In genomic region chr14:36083317-36083716, GRCh38 we compare ENCODE assay signal across 27 cellular contexts.
"Had no signal": no experiment of that assay in that cellular context is flagged by ENCODE, and none has a peak within 500 bp of the region (broad histone marks: within the 10 kb centered on the region; RNA-seq: fewer than 3 reads in every experiment).

No MANE protein-coding gene starts in this region.

- ATAC-seq: stimulated activated effector memory CD8-positive, alpha-beta T cell treated with anti-CD3 and anti-CD28 coated beads, Interleukin-12 subunit alpha, Interleukin-12 subunit beta, amount 100 ng/mL, for 72 hours; stimulated activated naive B cell treated with anti-CD40 and anti-IgM and Interleukin-4, amounts not matched to agents 10 μg/mL and 1 μg/mL and 100 μg/mL, for 72 hours; stimulated activated naive CD8-positive, alpha-beta T cell treated with anti-CD3 and anti-CD28 coated beads, Interleukin-15, amount 100 ng/mL, for 72 hours; stimulated activated naive CD8-positive, alpha-beta T cell treated with anti-CD3 and anti-CD28 coated beads, Interleukin-15, Interleukin-2, amounts not matched to agents 100 U/mL and 50 U/mL, for 24 hours; upper lobe of right lung had no signal

- H3K4me3 Mint-ChIP-seq: stimulated activated effector memory CD8-positive, alpha-beta T cell treated with anti-CD3 and anti-CD28 coated beads, Interleukin-12 subunit alpha, Interleukin-12 subunit beta, amount 100 ng/mL, for 72 hours; stimulated activated memory B cell treated with anti-CD40 and anti-IgM and Interleukin-4, amounts not matched to agents 10 μg/mL and 1 μg/mL and 100 μg/mL, for 72 hours; stimulated activated naive B cell treated with anti-CD40 and anti-IgM and Interleukin-4, amounts not matched to agents 10 μg/mL and 1 μg/mL and 100 μg/mL, for 72 hours; stimulated activated naive CD8-positive, alpha-beta T cell treated with anti-CD3 and anti-CD28 coated beads, Interleukin-15, amount 100 ng/mL, for 72 hours; stimulated activated naive CD8-positive, alpha-beta T cell treated with anti-CD3 and anti-CD28 coated beads, Interleukin-15, Interleukin-2, amounts not matched to agents 100 ng/mL and 50 ng/mL, for 24 hours had no signal

- H3K36me3 ChIP-seq: stomach, suprapubic skin, thoracic aorta, thyroid gland, tibial artery, tibial nerve, transverse colon, upper lobe of left lung, upper lobe of right lung, uterus, vagina had no signal

- H3K9me3 ChIP-seq: testis, thoracic aorta, thyroid gland, tibial artery, transverse colon, upper lobe of left lung, upper lobe of right lung, uterus, vagina had no signal

- H3K4me1 Mint-ChIP-seq: stimulated activated effector memory CD8-positive, alpha-beta T cell treated with anti-CD3 and anti-CD28 coated beads, Interleukin-12 subunit alpha, Interleukin-12 subunit beta, amount 100 ng/mL, for 72 hours; stimulated activated memory B cell treated with anti-CD40 and anti-IgM and Interleukin-4, amounts not matched to agents 10 μg/mL and 1 μg/mL and 100 μg/mL, for 72 hours; stimulated activated naive B cell treated with anti-CD40 and anti-IgM and Interleukin-4, amounts not matched to agents 10 μg/mL and 1 μg/mL and 100 μg/mL, for 72 hours; stimulated activated naive CD8-positive, alpha-beta T cell treated with anti-CD3 and anti-CD28 coated beads, Interleukin-15, amount 100 ng/mL, for 72 hours had no signal

- H3K9me3 Mint-ChIP-seq: stimulated activated naive CD8-positive, alpha-beta T cell treated with anti-CD3 and anti-CD28 coated beads, Interleukin-15, Interleukin-2, amounts not matched to agents 100 ng/mL and 50 ng/mL, for 24 hours had no signal

- DNase-seq: stimulated activated CD4-positive, alpha-beta T cell treated with anti-CD3 and anti-CD28 coated beads, Interleukin-2, amount 100 ng/mL, for 48 hours; stimulated activated CD4-positive, alpha-beta T cell treated with anti-CD3 and anti-CD28 coated beads, Interleukin-4, amount 100 ng/mL, for 1 hour; stimulated activated CD4-positive, alpha-beta T cell treated with anti-CD3 and anti-CD28 coated beads, Interleukin-4, amount 100 ng/mL, for 24 hours; stimulated activated CD4-positive, alpha-beta T cell treated with anti-CD3 and anti-CD28 coated beads, Interleukin-4, amount 100 ng/mL, for 4 hours; stimulated activated CD8-positive, alpha-beta memory T cell treated with anti-CD3 and anti-CD28 coated beads, Interleukin-4, amount 100 ng/mL, for 48 hours; stimulated activated naive B cell treated with anti-CD40 and anti-IgM and Interleukin-4, amounts not matched to agents 10 μg/mL and 1 μg/mL and 100 μg/mL, for 72 hours; stimulated activated naive CD4-positive, alpha-beta T cell; stimulated activated naive CD4-positive, alpha-beta T cell treated with Interleukin-2 at 50 U/mL for 16 hours; stimulated activated naive CD8-positive, alpha-beta T cell treated with anti-CD3 and anti-CD28 coated beads, Interleukin-15, amount 100 ng/mL, for 72 hours; stimulated activated naive CD8-positive, alpha-beta T cell treated with anti-CD3 and anti-CD28 coated beads, Interleukin-15, Interleukin-2, amounts not matched to agents 100 U/mL and 50 U/mL, for 24 hours; stomach; substantia nigra; testis; thyroid gland; tibial artery; transverse colon; trophoblast cell; upper lobe of left lung; upper lobe of right lung; uterus had no signal

- H3K27me3 Mint-ChIP-seq: stimulated activated memory B cell treated with anti-CD40 and anti-IgM and Interleukin-4, amounts not matched to agents 10 μg/mL and 1 μg/mL and 100 μg/mL, for 72 hours; stimulated activated naive B cell treated with anti-CD40 and anti-IgM and Interleukin-4, amounts not matched to agents 10 μg/mL and 1 μg/mL and 100 μg/mL, for 72 hours had no signal

- H3K4me1 ChIP-seq: stomach, suprapubic skin, testis, thyroid gland, tibial artery, tibial nerve, transverse colon, upper lobe of left lung, upper lobe of right lung, uterus, vagina had no signal

- H3K27me3 ChIP-seq: stomach, suprapubic skin, testis, thyroid gland, tibial artery, tibial nerve, upper lobe of left lung, upper lobe of right lung, uterus, vagina had no signal

- H3K4me3 ChIP-seq: stomach, suprapubic skin, testis, thoracic aorta, thyroid gland, tibial artery, tibial nerve, transverse colon, upper lobe of left lung, upper lobe of right lung, uterus, vagina had no signal

- H3K36me3 Mint-ChIP-seq: stimulated activated effector memory CD8-positive, alpha-beta T cell treated with anti-CD3 and anti-CD28 coated beads, Interleukin-12 subunit alpha, Interleukin-12 subunit beta, amount 100 ng/mL, for 72 hours; stimulated activated memory B cell treated with anti-CD40 and anti-IgM and Interleukin-4, amounts not matched to agents 10 μg/mL and 1 μg/mL and 100 μg/mL, for 72 hours; stimulated activated naive B cell treated with anti-CD40 and anti-IgM and Interleukin-4, amounts not matched to agents 10 μg/mL and 1 μg/mL and 100 μg/mL, for 72 hours had no signal

- H3K27ac Mint-ChIP-seq: stimulated activated effector memory CD8-positive, alpha-beta T cell treated with anti-CD3 and anti-CD28 coated beads, Interleukin-12 subunit alpha, Interleukin-12 subunit beta, amount 100 ng/mL, for 72 hours; stimulated activated memory B cell treated with anti-CD40 and anti-IgM and Interleukin-4, amounts not matched to agents 10 μg/mL and 1 μg/mL and 100 μg/mL, for 72 hours; stimulated activated naive B cell treated with anti-CD40 and anti-IgM and Interleukin-4, amounts not matched to agents 10 μg/mL and 1 μg/mL and 100 μg/mL, for 72 hours; stimulated activated naive CD8-positive, alpha-beta T cell treated with anti-CD3 and anti-CD28 coated beads, Interleukin-15, Interleukin-2, amounts not matched to agents 100 ng/mL and 50 ng/mL, for 24 hours had no signal

- H3K27ac ChIP-seq: stomach, suprapubic skin, testis, thoracic aorta, thyroid gland, tibial artery, tibial nerve, transverse colon, upper lobe of left lung, upper lobe of right lung, uterus, vagina had no signal
